In genomic region chr7:41169307-41169706, GRCh38 we compare ENCODE assay signal across 1 cellular context.
TF ChIP-seq lines count a peak whose summit lies in the region.

No MANE protein-coding gene starts in this region.

TF ChIP-seq in IMR-90, 13 proteins besides CTCF, POLR2A, EP300 and RAD21 (continued from another document):
- TF ChIP-seq MAZ (IDR thresholded peaks at IDR 0.05; ENCODE audit: borderline replicate concordance, low read depth, low read length): no peak
- TF ChIP-seq RFX5 (IDR thresholded peaks at IDR 0.05; ENCODE audit: low read depth, low read length): no peak
- TF ChIP-seq NFE2L2 (IDR thresholded peaks at IDR 0.05; ENCODE audit: low read depth, low read length): no peak
- no peak for TF ChIP-seq CHD1 (IDR thresholded peaks at IDR 0.05; ENCODE audit: low read depth, low read length)
- no peak for TF ChIP-seq ELK1 (IDR thresholded peaks at IDR 0.05; ENCODE audit: borderline replicate concordance, low read depth, low read length)
- no peak for TF ChIP-seq RCOR1 (IDR thresholded peaks at IDR 0.05; ENCODE audit: insufficient replicate concordance, low read length)
